Comparison of ENCODE assay signal across 17 cellular contexts in genomic region chr7:47381132-47381495, GRCh38.
A peak's percentile ranks its signal among the peaks of the same experiment; 100 is the strongest.
DNase-seq lines count a peak whose midpoint lies in the region; ATAC-seq, FAIRE-seq and TF ChIP-seq lines count a peak whose summit lies in the region.
"Had no signal": no experiment of that assay in that cellular context is flagged by ENCODE, and none has a peak within 500 bp of the region (broad histone marks: within the 10 kb centered on the region; RNA-seq: fewer than 3 reads in every experiment).

No MANE protein-coding gene starts in this region.

- peaks cover 27% of the 10 kb centered on the region for H3K36me3 Mint-ChIP-seq in type B pancreatic cell
- H3K36me3 Mint-ChIP-seq: CD8-positive, alpha-beta T cell had no signal

- no peaks in the 10 kb centered on the region for H3K9me3 ChIP-seq in left ventricle myocardium inferior (replicated peaks)
- no peaks in the 10 kb centered on the region for H3K9me3 ChIP-seq in heart left ventricle

- no peaks in the 10 kb centered on the region for H3K36me3 ChIP-seq in left ventricle myocardium inferior
- H3K36me3 ChIP-seq in heart left ventricle, result peaks cover 0 to 37% (median 0%) of the 10 kb centered on the region in 9 donors
- no peaks in the 10 kb centered on the region for H3K36me3 ChIP-seq in bronchial epithelial cell (ENCODE audit: control insufficient read depth, insufficient read depth, low read length)
- H3K36me3 ChIP-seq: cardiac muscle cell had no signal

- no peaks in the 10 kb centered on the region for H3K9me3 Mint-ChIP-seq in type B pancreatic cell
- H3K9me3 Mint-ChIP-seq: CD8-positive, alpha-beta T cell; memory B cell had no signal

- H3K27ac Mint-ChIP-seq in type B pancreatic cell, result peak overlapping the region; percentile 80
- H3K27ac Mint-ChIP-seq: CD8-positive, alpha-beta T cell; memory B cell; T-helper 17 cell had no signal

- TF ChIP-seq POLR2A in heart left ventricle (IDR thresholded peaks at IDR 0.05), result no peak

- ATAC-seq in heart left ventricle (no peak), GM21619 (IDR thresholded peaks at IDR 0.05; ENCODE audit: unreplicated experiment) (no peak)
- ATAC-seq: CD8-positive, alpha-beta T cell; T-helper 17 cell had no signal

- intact Hi-C loops in left ventricle myocardium inferior (cut with micrococcal nuclease), result no loop called here
- intact Hi-C loops in heart left ventricle (cut with DNase I), result no loop called here

- H3K4me3 ChIP-seq in left ventricle myocardium inferior, result no peak overlapping the region
- H3K4me3 ChIP-seq in heart left ventricle, result no peak overlapping the region
- no peak overlapping the region for H3K4me3 ChIP-seq in bronchial epithelial cell (ENCODE audit: low read depth, low read length)
- H3K4me3 ChIP-seq: cardiac muscle cell had no signal

- POLR2A ChIA-PET in HEK293T (lab: Yijun Ruan, JAX), result no interaction called here

- H3K4me3 Mint-ChIP-seq in type B pancreatic cell, result peak overlapping the region; percentile 69
- H3K4me3 Mint-ChIP-seq: CD8-positive, alpha-beta T cell; memory B cell; T-helper 17 cell had no signal

- H3K27me3 Mint-ChIP-seq in type B pancreatic cell, result no peaks in the 10 kb centered on the region
- H3K27me3 Mint-ChIP-seq: memory B cell had no signal

- H3K4me1 ChIP-seq in left ventricle myocardium inferior, result peaks cover 52% of the 10 kb centered on the region
- H3K4me1 ChIP-seq in heart left ventricle, result peaks cover 0 to 39% (median 20%) of the 10 kb centered on the region in 12 donors

- TF ChIP-seq CTCF in left ventricle myocardium inferior (IDR thresholded peaks at IDR 0.05; ENCODE audit: borderline replicate concordance) (no peak), heart left ventricle (IDR thresholded peaks at IDR 0.05) (no peak), bronchial epithelial cell (IDR thresholded peaks at IDR 0.05; ENCODE audit: insufficient read depth, low read length, severe bottlenecking) (no peak), type B pancreatic cell (conservative IDR thresholded peaks at IDR 0.05) (no peak)

- CTCF ChIA-PET in HEK293T (lab: Yijun Ruan, JAX), result interaction anchor here (0.5 kb wide), 1 partner anchor 28 kb away, joined by 5 read pairs; no protein-coding TSS in a partner anchor

- peak overlapping the region; percentile 86 for H3K27ac ChIP-seq in left ventricle myocardium inferior (replicated peaks)
- peak overlapping the region in 2 of 12 donors; percentile 83 for H3K27ac ChIP-seq in heart left ventricle
- H3K27ac ChIP-seq: cardiac muscle cell had no signal

- H3K4me1 Mint-ChIP-seq in type B pancreatic cell (ENCODE audit: unreplicated experiment), result peaks cover 57% of the 10 kb centered on the region
- H3K4me1 Mint-ChIP-seq: T-helper 17 cell had no signal

- WGBS in heart left ventricle, 4 donors, result 91 to 95% (median 92%) methylated on average over 6 of the region's 6 CpGs

- DNase-seq in left ventricle myocardium inferior (no peak), heart left ventricle (no peak), bronchial epithelial cell (ENCODE audit: low read depth) (no peak), myocyte (ENCODE audit: low read depth) (peak; percentile 24), type B pancreatic cell (ENCODE audit: extremely low spot score, unreplicated experiment) (no peak), HEK293T (ENCODE audit: extremely low spot score) (no peak), NCI-H1105 treated with DMSO at 0.1 percent for 48 hours (lab: John Stamatoyannopoulos, UW) (no peak)
- DNase-seq: activated CD4-positive, CD25-positive, alpha-beta regulatory T cell; activated naive CD4-positive, alpha-beta T cell treated with anti-CD3 and anti-CD28 coated beads, Interleukin-2, amount 50 U/mL, for 16 hours; CD8-positive, alpha-beta T cell; nucleus accumbens; RPMI8226; T-helper 17 cell had no signal

- no peaks in the 10 kb centered on the region for H3K27me3 ChIP-seq in left ventricle myocardium inferior (ENCODE audit: low read depth)
- no peaks in the 10 kb centered on the region for H3K27me3 ChIP-seq in heart left ventricle
- no peaks in the 10 kb centered on the region for H3K27me3 ChIP-seq in bronchial epithelial cell (ENCODE audit: control insufficient read depth, insufficient read depth, low read length)
- H3K27me3 ChIP-seq: cardiac muscle cell had no signal

- peak; percentile 40 for FAIRE-seq in bronchial epithelial cell (lab: Jason Lieb, UNC)
- FAIRE-seq: A204.1 had no signal

TF ChIP-seq in HEK293T, 16 proteins besides CTCF, POLR2A, EP300 and RAD21:
- TF ChIP-seq ELF4 (IDR thresholded peaks at IDR 0.05), result no peak
- TF ChIP-seq FOXK2 (IDR thresholded peaks at IDR 0.05), result no peak
- TF ChIP-seq ZNF384 (IDR thresholded peaks at IDR 0.05), result no peak
- no peak for TF ChIP-seq HDGF (IDR thresholded peaks at IDR 0.05; ENCODE audit: borderline replicate concordance)
- no peak for TF ChIP-seq NFRKB (IDR thresholded peaks at IDR 0.05)
- no peak for TF ChIP-seq FOXA1 (IDR thresholded peaks at IDR 0.05)
- TF ChIP-seq BHLHE40 (IDR thresholded peaks at IDR 0.05; ENCODE audit: borderline replicate concordance), result no peak
- TF ChIP-seq ARNT (IDR thresholded peaks at IDR 0.05), result no peak
- TF ChIP-seq SP1 (IDR thresholded peaks at IDR 0.05), result no peak
- TF ChIP-seq PKNOX1 (IDR thresholded peaks at IDR 0.05), result no peak
- TF ChIP-seq FOXM1 (IDR thresholded peaks at IDR 0.05; ENCODE audit: borderline replicate concordance), result no peak
- no peak for TF ChIP-seq CTBP1 (IDR thresholded peaks at IDR 0.05; ENCODE audit: borderline replicate concordance)
- no peak for TF ChIP-seq LEF1 (IDR thresholded peaks at IDR 0.05; ENCODE audit: borderline replicate concordance)
- TF ChIP-seq L3MBTL2 (conservative IDR thresholded peaks at IDR 0.05), result no peak
- no peak for TF ChIP-seq TARDBP (IDR thresholded peaks at IDR 0.05)
- TF ChIP-seq SUZ12 (IDR thresholded peaks at IDR 0.05), result no peak
